16 cellular contexts compared by ENCODE assay signal in the genomic region with DNA sequence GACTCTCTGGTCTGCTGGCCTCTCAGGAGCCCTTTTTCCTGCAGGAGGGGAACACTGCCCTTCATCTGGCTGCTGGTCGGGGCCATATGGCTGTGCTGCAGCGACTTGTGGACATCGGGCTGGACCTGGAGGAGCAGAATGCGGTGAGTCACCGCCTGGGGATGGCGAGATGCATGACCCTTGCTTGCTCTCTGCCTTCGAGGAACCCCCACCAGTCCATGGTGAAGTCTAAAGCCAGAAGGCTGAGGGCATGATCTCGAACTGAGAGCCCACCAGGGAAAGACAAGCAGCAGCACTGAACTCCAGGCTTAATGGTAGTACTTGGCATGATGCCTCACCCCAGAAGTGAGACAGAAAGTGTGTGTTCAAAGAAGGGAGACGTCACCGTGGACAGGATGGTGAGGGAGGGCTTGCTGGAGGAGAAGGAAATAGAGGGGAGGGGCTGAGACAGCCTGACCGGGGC. TPM values are rescaled to one million over a fixed set of nuclear protein-coding genes. Genes with fewer than 3 reads are reported as not detected.
DNase-seq lines count a peak whose midpoint lies in the region; ATAC-seq and TF ChIP-seq lines count a peak whose summit lies in the region.
"Had no signal": no experiment of that assay in that cellular context is flagged by ENCODE, and none has a peak within 500 bp of the region (broad histone marks: within the 10 kb centered on the region; RNA-seq: fewer than 3 reads in every experiment).

No MANE protein-coding gene starts in this region.

- peak overlapping the region; percentile 4 for H2BK5ac ChIP-seq in neuronal stem cell (ENCODE audit: low read length)

- ATAC-seq in HG02571 (IDR thresholded peaks at IDR 0.05; ENCODE audit: unreplicated experiment) = no peak
- ATAC-seq: CD8-positive, alpha-beta T cell; left colon had no signal

- H2BK15ac ChIP-seq in neuronal stem cell (ENCODE audit: low read length) = no peak overlapping the region

- H3K27ac ChIP-seq in endodermal cell (ENCODE audit: low read depth, low read length) (no peak overlapping the region), neuronal stem cell (replicated peaks; ENCODE audit: low read length) (no peak overlapping the region), dorsolateral prefrontal cortex (no peak overlapping the region)

- WGBS in endodermal cell (ENCODE audit: insufficient coverage in 1 of 2, insufficient read length in 1 of 2), 2 experiments = 86 to 93% methylated on average over 7 to 11 of the region's 11 CpGs
- no CpG with 5 or more reads among the region's 11 CpGs for WGBS in neuronal stem cell (ENCODE audit: extremely low coverage in 2 of 2, insufficient read length in 2 of 2, insufficient replicate concordance in 1 of 2), 2 donors

- H2AK5ac ChIP-seq in neuronal stem cell (ENCODE audit: low read depth, low read length) = no peak overlapping the region

- no peak overlapping the region for H2BK120ac ChIP-seq in neuronal stem cell (ENCODE audit: low read depth, low read length)

- H3K9ac ChIP-seq in endodermal cell (ENCODE audit: extremely low read depth, low read length, poor library complexity, severe bottlenecking) (no peak overlapping the region), neuronal stem cell (ENCODE audit: low read depth, low read length, poor library complexity) (no peak overlapping the region)

- H3K4me1 ChIP-seq in endodermal cell (ENCODE audit: control insufficient read depth, insufficient read depth, low read length) (no peaks in the 10 kb centered on the region), neuronal stem cell (ENCODE audit: control insufficient read depth in 2 of 2, insufficient read depth in 1 of 2, low read depth in 1 of 2, low read length in 2 of 2) (no peaks in the 10 kb centered on the region)

- H3K36me3 ChIP-seq in endodermal cell (ENCODE audit: control insufficient read depth, insufficient read depth, low read length) (peaks cover 87% of the 10 kb centered on the region), neuronal stem cell (replicated peaks in 1 of 2; ENCODE audit: control insufficient read depth in 2 of 2, insufficient read depth in 2 of 2, low read length in 2 of 2) (no peaks in the 10 kb centered on the region)

- no peak for TF ChIP-seq CTCF in endodermal cell (conservative IDR thresholded peaks at IDR 0.05)
- TF ChIP-seq CTCF in dorsolateral prefrontal cortex (IDR thresholded peaks at IDR 0.05 in 54 of 56, conservative IDR thresholded peaks at IDR 0.05 in 2 of 56; ENCODE audit: low read depth in 1 of 56, partially characterized antibody in 56 of 56) = no peak

- H3K4ac ChIP-seq in neuronal stem cell (ENCODE audit: low read length) = no peak overlapping the region

- H3K9me3 ChIP-seq in endodermal cell (ENCODE audit: control insufficient read depth, low read length) (no peaks in the 10 kb centered on the region), neuronal stem cell (replicated peaks in 1 of 2; ENCODE audit: control insufficient read depth in 2 of 2, insufficient read depth in 1 of 2, low read depth in 1 of 2, low read length in 2 of 2) (no peaks in the 10 kb centered on the region)

- H3K27ac Mint-ChIP-seq in endodermal cell = peak overlapping the region; percentile 46
- H3K27ac Mint-ChIP-seq: activated naive CD8-positive, alpha-beta T cell treated with anti-CD3 and anti-CD28 coated beads, Interleukin-2, amount 10 ng/mL, durations not matched to agents 7 days and 5 days; CD8-positive, alpha-beta T cell; dendritic cell treated with granulocyte-macrophage colony-stimulating factor and Interleukin-4, amounts not matched to agents 40 ng/mL and 50 ng/mL, for 4 days; nephron had no signal

- no peaks in the 10 kb centered on the region for H3K79me1 ChIP-seq in neuronal stem cell (ENCODE audit: low read depth, low read length)

- H4K91ac ChIP-seq in neuronal stem cell (ENCODE audit: low read depth, low read length, poor library complexity) = no peak overlapping the region

- H3K27me3 ChIP-seq in endodermal cell (ENCODE audit: control insufficient read depth, insufficient read depth, low read length, poor library complexity, severe bottlenecking) (no peaks in the 10 kb centered on the region), neuronal stem cell (ENCODE audit: control insufficient read depth in 3 of 3, insufficient read depth in 3 of 3, low read depth in 1 of 3, low read length in 3 of 3) (no peaks in the 10 kb centered on the region), dorsolateral prefrontal cortex (no peaks in the 10 kb centered on the region)

- no peak overlapping the region for H3K4me2 ChIP-seq in neuronal stem cell (ENCODE audit: insufficient read depth, low read length, poor library complexity, severe bottlenecking)

- H3K4me3 ChIP-seq in endodermal cell (ENCODE audit: low read length) (no peak overlapping the region), neuronal stem cell (ENCODE audit: low read length in 2 of 2) (no peak overlapping the region), dorsolateral prefrontal cortex (no peak overlapping the region)

- no peaks in the 10 kb centered on the region for H3K9me3 Mint-ChIP-seq in endodermal cell
- H3K9me3 Mint-ChIP-seq: activated naive CD8-positive, alpha-beta T cell treated with anti-CD3 and anti-CD28 coated beads, Interleukin-2, amount 10 ng/mL, durations not matched to agents 7 days and 5 days; CD8-positive, alpha-beta T cell; dendritic cell treated with granulocyte-macrophage colony-stimulating factor and Interleukin-4, amounts not matched to agents 40 ng/mL and 50 ng/mL, for 4 days; IgD-negative memory B cell; nephron had no signal

- H3K14ac ChIP-seq in neuronal stem cell (ENCODE audit: low read length) = no peak overlapping the region

- intact Hi-C loops in dorsolateral prefrontal cortex (cut with DNase I) = no loop called here

- no peak overlapping the region for H3K23ac ChIP-seq in neuronal stem cell (ENCODE audit: low read depth, low read length, poor library complexity)

- H3K36me3 Mint-ChIP-seq in endodermal cell (ENCODE audit: low read depth) = peaks cover 78% of the 10 kb centered on the region

- H3K4me1 Mint-ChIP-seq in endodermal cell = no peaks in the 10 kb centered on the region

- no peak overlapping the region for H3K4me3 Mint-ChIP-seq in endodermal cell
- H3K4me3 Mint-ChIP-seq: activated naive CD8-positive, alpha-beta T cell treated with anti-CD3 and anti-CD28 coated beads, Interleukin-2, amount 10 ng/mL, durations not matched to agents 7 days and 5 days; CD8-positive, alpha-beta T cell; dendritic cell treated with granulocyte-macrophage colony-stimulating factor and Interleukin-4, amounts not matched to agents 40 ng/mL and 50 ng/mL, for 4 days; nephron had no signal

- H3K18ac ChIP-seq in neuronal stem cell (ENCODE audit: low read length) = no peak overlapping the region

- DNase-seq in EL = peak; percentile 78
- peak; percentile 42 for DNase-seq in M059J (ENCODE audit: low read depth)
- no peak for DNase-seq in endodermal cell
- no peak for DNase-seq in neuronal stem cell (ENCODE audit: low spot score)
- no peak for DNase-seq in HCEC 1CT
- no peak for DNase-seq in glomerular visceral epithelial cell (ENCODE audit: extremely low spot score)
- no peak for DNase-seq in dorsolateral prefrontal cortex
- DNase-seq: activated naive CD8-positive, alpha-beta T cell treated with anti-CD3 and anti-CD28 coated beads, Interleukin-2, amount 10 ng/mL, durations not matched to agents 7 days and 5 days; left colon; NCI-H1694; SHP77 treated with DMSO at 0.1 percent for 48 hours had no signal

- H3K27me3 Mint-ChIP-seq in endodermal cell (ENCODE audit: insufficient read depth) = no peaks in the 10 kb centered on the region
- H3K27me3 Mint-ChIP-seq: activated naive CD8-positive, alpha-beta T cell treated with anti-CD3 and anti-CD28 coated beads, Interleukin-2, amount 10 ng/mL, durations not matched to agents 7 days and 5 days; dendritic cell treated with granulocyte-macrophage colony-stimulating factor and Interleukin-4, amounts not matched to agents 40 ng/mL and 50 ng/mL, for 4 days; IgD-negative memory B cell had no signal

- no peak overlapping the region for H2BK12ac ChIP-seq in neuronal stem cell (ENCODE audit: low read length)

- no peak overlapping the region for H2AFZ ChIP-seq in neuronal stem cell (ENCODE audit: low read length)

- H4K8ac ChIP-seq in neuronal stem cell (ENCODE audit: low read depth, low read length) = no peak overlapping the region

RNA-seq across cellular contexts. Expression of gene ANKDD1A, which starts 19.1 kb away (rescaled TPM):
- 2.1 and 2.3 TPM in 2 replicates for total RNA-seq in M059J (2014; rRNA removed; shearing (Covaris generic))
- total RNA-seq in endodermal cell (10 to 100 TPM; 22.5 to 30.0 TPM), dorsolateral prefrontal cortex (10 to 100 TPM; 16.8 to 58.1 (median 32.8) TPM)
- 6.2 TPM for polyA plus RNA-seq in endodermal cell (2013, experiment 1 of 2)
- 8.7 TPM for polyA plus RNA-seq in endodermal cell (2013, experiment 2 of 2)
- polyA plus RNA-seq in neuronal stem cell (2013, experiment 1 of 2) = 3.2 TPM
- polyA plus RNA-seq in neuronal stem cell (2013, experiment 2 of 2) = 3.2 TPM

RNA-seq across cellular contexts. Expression of gene SPG21, which starts 58.9 kb away (rescaled TPM):
- 93.2 and 94.8 TPM in 2 replicates for total RNA-seq in M059J (2014; rRNA removed; shearing (Covaris generic))
- 10 to 100 TPM; 77.0 to 96.1 TPM for total RNA-seq in endodermal cell
- 88.1 TPM for polyA plus RNA-seq in endodermal cell (2013, experiment 1 of 2)
- polyA plus RNA-seq in endodermal cell (2013, experiment 2 of 2) = 84.5 TPM
- polyA plus RNA-seq in neuronal stem cell (2013, experiment 1 of 2) = 73.0 TPM
- polyA plus RNA-seq in neuronal stem cell (2013, experiment 2 of 2) = 75.2 TPM
- 10 to 100 TPM; 41.3 to 69.1 (median 50.6) TPM for total RNA-seq in dorsolateral prefrontal cortex

Comparison
In these comparisons a context has a peak if more than half of its experiments do, and no peak if none do; other contexts are left out.
1. DNase-seq: peak in EL (single experiment) and M059J (single experiment); none in endodermal cell (single experiment), neuronal stem cell (single experiment), HCEC 1CT (single experiment), glomerular visceral epithelial cell (single experiment) and dorsolateral prefrontal cortex (0 of 10).